ENCODE assay signal across 13 cellular contexts in genomic region chr1:221709854-221710253, GRCh38. TPM values are rescaled to one million over a fixed set of nuclear protein-coding genes. Genes with fewer than 3 reads are reported as not detected.
A peak's percentile ranks its signal among the peaks of the same experiment; 100 is the strongest.
DNase-seq lines count a peak whose midpoint lies in the region; ATAC-seq, FAIRE-seq and TF ChIP-seq lines count a peak whose summit lies in the region.
"Had no signal": no experiment of that assay in that cellular context is flagged by ENCODE, and none has a peak within 500 bp of the region (broad histone marks: within the 10 kb centered on the region; RNA-seq: fewer than 3 reads in every experiment).

No MANE protein-coding gene starts in this region.

- DNase-seq in GM19239 (ENCODE audit: insufficient read length, low spot score) (no peak), GM12878 (ENCODE audit: low read depth, low spot score) (no peak), right lobe of liver (no peak), HCEC 1CT (no peak), upper lobe of right lung (no peak), medulla oblongata (ENCODE audit: extremely low spot score) (no peak)
- no peak for DNase-seq in stimulated activated naive CD8-positive, alpha-beta T cell treated with anti-CD3 and anti-CD28 coated beads, Interleukin-15, amount 100 ng/mL, for 72 hours
- DNase-seq: activated CD4-positive, alpha-beta T cell treated with anti-CD3 and anti-CD28 coated beads for 36 hours; activated T-cell treated with anti-CD3 and anti-CD28 coated beads, Interleukin-2, amount 50 U/mL, for 72 hours; H7 had no signal

- no peaks in the 10 kb centered on the region for H3K27me3 ChIP-seq in GM12878 (replicated peaks in 1 of 2; ENCODE audit: control insufficient read depth in 2 of 2, insufficient read depth in 2 of 2, low read length in 1 of 2)
- H3K27me3 ChIP-seq in right lobe of liver = no peaks in the 10 kb centered on the region
- no peaks in the 10 kb centered on the region for H3K27me3 ChIP-seq in upper lobe of right lung
- H3K27me3 ChIP-seq: adrenal gland had no signal

- H3K36me3 ChIP-seq in GM12878 (ENCODE audit: control insufficient read depth in 2 of 2, insufficient read depth in 2 of 2, low read length in 1 of 2) (peaks cover 13 to 17% of the 10 kb centered on the region in 2 experiments), right lobe of liver (peaks cover 0 to 11% (median 4%) of the 10 kb centered on the region in 4 donors), upper lobe of right lung (peaks cover 4% of the 10 kb centered on the region)
- H3K36me3 ChIP-seq: adrenal gland, prostate gland had no signal

- TF ChIP-seq CTCF in GM12878 (IDR thresholded peaks at IDR 0.05 in 2 of 3, conservative IDR thresholded peaks at IDR 0.05 in 1 of 3; ENCODE audit: control insufficient read depth in 2 of 3, extremely low read depth in 1 of 3, insufficient read depth in 1 of 3, low read depth in 3 of 3, low read length in 3 of 3) (no peak), right lobe of liver (IDR thresholded peaks at IDR 0.05) (no peak), upper lobe of right lung (IDR thresholded peaks at IDR 0.05) (no peak)

- peak overlapping the region; percentile 59 to 95 for H3K27ac Mint-ChIP-seq in stimulated activated naive CD8-positive, alpha-beta T cell treated with anti-CD3 and anti-CD28 coated beads, Interleukin-15, amount 100 ng/mL, for 72 hours
- H3K27ac Mint-ChIP-seq: activated CD4-positive, alpha-beta T cell treated with anti-CD3 and anti-CD28 coated beads for 36 hours; activated T-cell treated with anti-CD3 and anti-CD28 coated beads, Interleukin-2, amount 50 U/mL, for 72 hours had no signal

- no peaks in the 10 kb centered on the region for H4K20me1 ChIP-seq in GM12878 (ENCODE audit: control insufficient read depth, insufficient read depth)

- H3K79me2 ChIP-seq in GM12878 (ENCODE audit: control insufficient read depth, insufficient read depth, low read length) = peaks cover 79% of the 10 kb centered on the region

- TF ChIP-seq EP300 in GM12878 (IDR thresholded peaks at IDR 0.05; ENCODE audit: borderline replicate concordance in 1 of 2, control insufficient read depth in 1 of 2, low read depth in 2 of 2, low read length in 2 of 2) = no peak

- 94% methylated on average over 3 of the region's 3 CpGs for WGBS in GM12878 (ENCODE audit: insufficient coverage, insufficient replicate concordance, low lambda C conversion rate, missing lambda C conversion rate)
- WGBS in right lobe of liver (ENCODE audit: insufficient coverage, low coverage, low lambda C conversion rate, missing lambda C conversion rate) = 40% methylated on average over 1 of the region's 3 CpGs

- H3K27me3 Mint-ChIP-seq in stimulated activated naive CD8-positive, alpha-beta T cell treated with anti-CD3 and anti-CD28 coated beads, Interleukin-15, amount 100 ng/mL, for 72 hours = no peaks in the 10 kb centered on the region
- H3K27me3 Mint-ChIP-seq: activated CD4-positive, alpha-beta T cell treated with anti-CD3 and anti-CD28 coated beads for 36 hours had no signal

- H3K4me1 ChIP-seq in GM12878 (ENCODE audit: control insufficient read depth, insufficient read depth, low read length) = peaks cover 56% of the 10 kb centered on the region
- H3K4me1 ChIP-seq in right lobe of liver = peaks cover 0 to 65% (median 25%) of the 10 kb centered on the region in 4 donors
- peaks cover 31% of the 10 kb centered on the region for H3K4me1 ChIP-seq in upper lobe of right lung
- H3K4me1 ChIP-seq: prostate gland had no signal

- peak overlapping the region in 1 of 2 donors; percentile 33 for H3K4me3 Mint-ChIP-seq in stimulated activated naive CD8-positive, alpha-beta T cell treated with anti-CD3 and anti-CD28 coated beads, Interleukin-15, amount 100 ng/mL, for 72 hours
- H3K4me3 Mint-ChIP-seq: activated CD4-positive, alpha-beta T cell treated with anti-CD3 and anti-CD28 coated beads for 36 hours had no signal

- TF ChIP-seq POLR2A in GM12878 (IDR thresholded peaks at IDR 0.05; ENCODE audit: low read depth, low read length) (no peak), right lobe of liver (IDR thresholded peaks at IDR 0.05) (no peak)

- FAIRE-seq in GM19239 (lab: Jason Lieb, UNC) (peak; percentile 61), GM12878 (lab: Jason Lieb, UNC) (no peak)

- intact Hi-C loops in GM12878 (cut with micrococcal nuclease; ENCODE audit: unreplicated experiment) = loop anchor here (1.0 to 10.0 kb wide), 4 partner anchors 67 to 225 kb away; no protein-coding TSS in a partner anchor
- intact Hi-C loops in right lobe of liver (cut with DNase I) = no loop called here
- intact Hi-C loops in upper lobe of right lung (cut with DNase I) = no loop called here

- H3K9me3 ChIP-seq in GM12878 (replicated peaks; ENCODE audit: control insufficient read depth, insufficient read depth, low read length) (no peaks in the 10 kb centered on the region), right lobe of liver (no peaks in the 10 kb centered on the region), upper lobe of right lung (no peaks in the 10 kb centered on the region)
- H3K9me3 ChIP-seq: adrenal gland, prostate gland had no signal

- H3K27ac ChIP-seq in GM12878 (ENCODE audit: control insufficient read depth, insufficient read depth) (0 out of 2 replicates have a peak overlapping the region, but pooled peaks have one; percentile 2), right lobe of liver (peak overlapping the region in 2 of 3 donors; percentile 94 to 97), upper lobe of right lung (no peak overlapping the region)
- H3K27ac ChIP-seq: adrenal gland, coronary artery, prostate gland had no signal

- H3K9me3 Mint-ChIP-seq in stimulated activated naive CD8-positive, alpha-beta T cell treated with anti-CD3 and anti-CD28 coated beads, Interleukin-15, amount 100 ng/mL, for 72 hours = peaks cover 0 to 5% of the 10 kb centered on the region in 2 donors

- H2AFZ ChIP-seq in GM12878 (ENCODE audit: control insufficient read depth, low read depth, low read length) = no peak overlapping the region

- H3K4me1 Mint-ChIP-seq in stimulated activated naive CD8-positive, alpha-beta T cell treated with anti-CD3 and anti-CD28 coated beads, Interleukin-15, amount 100 ng/mL, for 72 hours = peaks cover 82% of the 10 kb centered on the region

- in situ Hi-C loops in GM12878 (cut with MboI) = no loop called here

- H3K4me3 ChIP-seq in GM12878 (no peak overlapping the region), right lobe of liver (no peak overlapping the region), upper lobe of right lung (no peak overlapping the region)
- H3K4me3 ChIP-seq: adrenal gland, coronary artery, prostate gland had no signal

- POLR2A ChIA-PET in GM12878 (lab: Charles Lee) = interaction anchor here (0.7 to 10.0 kb wide), 8 partner anchors 10 to 52 kb away, joined by 3 to 194 read pairs (median 4); partner anchors contain the start of gene DUSP10

- TF ChIP-seq RAD21 in GM12878 (IDR thresholded peaks at IDR 0.05; ENCODE audit: insufficient read depth, low read depth, low read length) = no peak

- CTCF ChIA-PET in GM12878 (lab: Yijun Ruan, JAX) = interaction anchor here (0.9 to 4.6 kb wide), 9 partner anchors 10 to 298 kb away, joined by 3 to 29 read pairs (median 11); partner anchors contain the start of gene DUSP10

- SMC1A ChIA-PET in GM12878 (lab: Charles Lee; ENCODE audit: uncharacterized antibody, unreplicated experiment) = interaction anchor here (0.6 to 11.4 kb wide), 18 partner anchors 11 to 167 kb away, joined by 3 to 292 read pairs (median 16); partner anchors contain the start of gene DUSP10

- ATAC-seq in GM12878 (no peak), right lobe of liver (no peak), upper lobe of right lung (no peak)
- ATAC-seq in stimulated activated naive CD8-positive, alpha-beta T cell treated with anti-CD3 and anti-CD28 coated beads, Interleukin-15, amount 100 ng/mL, for 72 hours = no peak
- ATAC-seq: activated CD4-positive, alpha-beta T cell treated with anti-CD3 and anti-CD28 coated beads for 36 hours; activated T-cell treated with anti-CD3 and anti-CD28 coated beads, Interleukin-2, amount 50 U/mL, for 72 hours had no signal

- H3K9ac ChIP-seq in GM12878 (ENCODE audit: control insufficient read depth, insufficient read depth, low read length) = no peak overlapping the region

- RAD21 ChIA-PET in GM12878 (lab: Charles Lee; ENCODE audit: unreplicated experiment) = interaction anchor here (0.7 to 10.7 kb wide), 14 partner anchors 9 to 664 kb away, joined by 3 to 235 read pairs (median 6); partner anchors contain the start of gene DUSP10

- BruUV-seq in GM12878 (replicated peaks; lab: Mats Ljungman, UMichigan) = no TSS peak

- no peak overlapping the region; the same call in 1 of the 2 replicates for H3K4me2 ChIP-seq in GM12878 (ENCODE audit: control insufficient read depth, insufficient read depth)

RNA-seq across cellular contexts. Expression of gene DUSP10, which starts 32.0 kb away (rescaled TPM):
- 55.2 and 55.7 TPM in 2 replicates for total RNA-seq in GM12878 (2013; cell fraction: nucleolus; rRNA removed)
- total RNA-seq in GM12878 (2014; rRNA removed) (37.7 and 38.4 TPM in 2 replicates), GM12878 (2014; rRNA removed; fragmentation: Illumina TruSeq; extraction: Trizol) (33.3 and 34.9 TPM in 2 replicates), GM12878 (2021) (27.6 and 27.7 TPM in 2 replicates), right lobe of liver (10 to 100 TPM in 5 of 6 experiments, 1 to 10 TPM in 1; 7.7 to 22.3 (median 16.3) TPM), upper lobe of right lung (8.2 TPM)
- polyA plus RNA-seq in GM12878 (2011; ENCODE audit: low read depth) = 12.1 TPM
- polyA plus RNA-seq in GM12878 (2011; rRNA removed) (32.3 and 36.7 TPM in 2 replicates), GM12878 (2014; fragmentation: Illumina TruSeq; extraction: Trizol) (26.9 and 27.4 TPM in 2 replicates), GM12878 (2014; fragmentation: Nextera tagmentation; extraction: Ambion mirVana) (10 to 100 TPM; 20.3 to 32.1 TPM), GM12878 (2014; rRNA removed) (22.9 and 27.3 TPM in 2 replicates), GM12878 (2016; fragmentation: Nextera tagmentation; extraction: Ambion mirVana) (10 to 100 TPM; 27.7 to 28.0 TPM)
- polyA plus RNA-seq in GM12878 (2011; cell fraction: cytosol; rRNA removed) = 54.2 and 57.2 TPM in 2 replicates
- 39.7 and 50.3 TPM in 2 replicates for polyA plus RNA-seq in GM12878 (2011; cell fraction: nucleus; rRNA removed)
- polyA plus RNA-seq in GM12878 (2012) = 17.1 and 20.4 TPM in 2 replicates
- 84.4 and 93.6 TPM in 2 replicates for polyA minus RNA-seq in GM12878 (2011; rRNA and poly(A)+ RNA removed)
- polyA minus RNA-seq in GM12878 (2011; cell fraction: cytosol; rRNA and poly(A)+ RNA removed) = 18.3 and 20.3 TPM in 2 replicates
- 60.7 and 101 TPM in 2 replicates for polyA minus RNA-seq in GM12878 (2011; cell fraction: nucleus; rRNA and poly(A)+ RNA removed)
